19 cellular contexts compared by ENCODE assay signal in the genomic region with DNA sequence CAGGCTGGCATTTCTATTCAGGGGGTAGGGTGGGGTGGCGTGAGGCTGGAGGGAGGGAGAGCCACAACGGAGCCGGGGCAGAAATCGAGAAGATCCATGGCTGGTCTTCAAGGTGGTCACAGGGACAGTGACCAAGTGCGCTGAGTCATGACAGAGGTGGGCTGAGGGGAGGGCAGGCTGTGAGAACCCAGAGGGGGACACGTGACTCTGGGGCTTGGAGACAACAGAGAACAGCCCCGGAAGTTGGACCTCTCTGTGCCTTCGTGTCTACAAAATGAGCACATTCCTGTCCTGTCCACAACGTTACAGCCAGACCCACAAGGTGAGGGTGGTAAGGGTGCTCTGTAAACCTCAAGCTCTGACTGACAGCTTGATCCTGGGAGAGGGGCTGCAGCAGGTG. TPM values are rescaled to one million over a fixed set of nuclear protein-coding genes. Genes with fewer than 3 reads are reported as not detected.
DNase-seq lines count a peak whose midpoint lies in the region; FAIRE-seq and TF ChIP-seq lines count a peak whose summit lies in the region.
"Had no signal": no experiment of that assay in that cellular context is flagged by ENCODE, and none has a peak within 500 bp of the region (broad histone marks: within the 10 kb centered on the region; RNA-seq: fewer than 3 reads in every experiment).

No MANE protein-coding gene starts in this region.

- H3K4me3 ChIP-seq in H1 (ENCODE audit: extremely low read depth in 1 of 4, insufficient read depth in 2 of 4, low read depth in 3 of 4, low read length in 4 of 4) (no peak overlapping the region), mucosa of rectum (ENCODE audit: low read length in 2 of 2) (no peak overlapping the region), thymus (ENCODE audit: low read length) (no peak overlapping the region)
- H3K4me3 ChIP-seq: adrenal gland, GM23248 had no signal

- TF ChIP-seq EP300 in H1 (IDR thresholded peaks at IDR 0.05; ENCODE audit: borderline replicate concordance in 1 of 2, low read depth in 2 of 2, low read length in 2 of 2): no peak

- peaks cover 0 to 8% of the 10 kb centered on the region in 2 experiments; a peak in 1 of 4 replicates for H3K79me2 ChIP-seq in H1 (ENCODE audit: control insufficient read depth in 1 of 2, insufficient read depth in 2 of 2, low read length in 2 of 2)

- H4K91ac ChIP-seq in H1 (replicated peaks; ENCODE audit: insufficient read length, low read length): no peak overlapping the region

- H3K23ac ChIP-seq in H1 (ENCODE audit: insufficient read length): no peak overlapping the region

- H4K5ac ChIP-seq in H1 (ENCODE audit: insufficient read length, low read depth, low read length): no peak overlapping the region

- no peak overlapping the region for H3K4me3 Mint-ChIP-seq in activated CD4-positive, alpha-beta T cell treated with anti-CD3 and anti-CD28 coated beads, Interleukin-2, amount 10 ng/mL, durations not matched to agents 7 days and 5 days
- H3K4me3 Mint-ChIP-seq: activated T-cell treated with anti-CD3 and anti-CD28 coated beads, Interleukin-2, amount 50 U/mL, for 4 hours; CD4-positive, alpha-beta T cell had no signal

- H3K36me3 Mint-ChIP-seq in activated CD4-positive, alpha-beta T cell treated with anti-CD3 and anti-CD28 coated beads, Interleukin-2, amount 10 ng/mL, durations not matched to agents 7 days and 5 days (ENCODE audit: low read depth): peaks cover 11% of the 10 kb centered on the region

- no peak overlapping the region for H2BK15ac ChIP-seq in H1 (ENCODE audit: low read length)

- no peak overlapping the region for H3K56ac ChIP-seq in H1 (replicated peaks; ENCODE audit: insufficient read length, low read depth, low read length)

- no peaks in the 10 kb centered on the region for H3K27me3 Mint-ChIP-seq in activated CD4-positive, alpha-beta T cell treated with anti-CD3 and anti-CD28 coated beads, Interleukin-2, amount 10 ng/mL, durations not matched to agents 7 days and 5 days
- H3K27me3 Mint-ChIP-seq: CD4-positive, alpha-beta T cell had no signal

- TF ChIP-seq RAD21 in H1 (IDR thresholded peaks at IDR 0.05 in 1 of 2, conservative IDR thresholded peaks at IDR 0.05 in 1 of 2; ENCODE audit: low read depth in 2 of 2, low read length in 2 of 2): no peak

- H3K27ac Mint-ChIP-seq in activated CD4-positive, alpha-beta T cell treated with anti-CD3 and anti-CD28 coated beads, Interleukin-2, amount 10 ng/mL, durations not matched to agents 7 days and 5 days: peak overlapping the region; percentile 38
- H3K27ac Mint-ChIP-seq: CD4-positive, alpha-beta T cell had no signal

- H3K4me1 Mint-ChIP-seq in activated CD4-positive, alpha-beta T cell treated with anti-CD3 and anti-CD28 coated beads, Interleukin-2, amount 10 ng/mL, durations not matched to agents 7 days and 5 days: peaks cover 82% of the 10 kb centered on the region

- H3K4me1 ChIP-seq in H1 (replicated peaks in 1 of 4; ENCODE audit: control insufficient read depth in 3 of 4, insufficient read depth in 4 of 4, low read length in 3 of 4): no peaks in the 10 kb centered on the region
- H3K4me1 ChIP-seq in mucosa of rectum (ENCODE audit: control insufficient read depth in 2 of 2, insufficient read depth in 2 of 2, low read length in 2 of 2): peaks cover 25 to 41% of the 10 kb centered on the region in 2 donors
- H3K4me1 ChIP-seq in thymus (ENCODE audit: control insufficient read depth, insufficient read depth, low read length): peaks cover 6% of the 10 kb centered on the region

- H2BK12ac ChIP-seq in H1 (ENCODE audit: low read depth, low read length): no peak overlapping the region

- no peaks in the 10 kb centered on the region; the same call in 1 of the 2 replicates for H3K23me2 ChIP-seq in H1 (ENCODE audit: low read depth, low read length)

- no peak overlapping the region for H2AFZ ChIP-seq in H1 (ENCODE audit: low read length)
- H2AFZ ChIP-seq: GM23248 had no signal

- FAIRE-seq in H1 (lab: Jason Lieb, UNC): no peak

- H3K79me1 ChIP-seq in H1 (ENCODE audit: low read depth, low read length): no peaks in the 10 kb centered on the region; the same call in 1 of the 2 replicates

- no peak overlapping the region for H3K4me2 ChIP-seq in H1 (ENCODE audit: insufficient read depth in 1 of 2, low read depth in 2 of 2, low read length in 2 of 2)

- no peak overlapping the region for H3K18ac ChIP-seq in H1 (ENCODE audit: extremely low read depth, low read length)

- H3K14ac ChIP-seq in H1 (ENCODE audit: insufficient read length): no peak overlapping the region

- CTCF ChIA-PET in activated CD4-positive, alpha-beta T cell treated with anti-CD3 and anti-CD28 coated beads, Interleukin-2, amount 10 ng/mL, durations not matched to agents 7 days and 5 days (lab: Charles Lee): interaction anchor here (1.6 kb wide), 1 partner anchor 13 kb away, joined by 5 read pairs; no protein-coding TSS in a partner anchor
- CTCF ChIA-PET in H1 (lab: Charles Lee; ENCODE audit: partially characterized antibody): interaction anchor here (1.2 to 4.2 kb wide), 6 partner anchors 13 to 167 kb away, joined by 3 to 38 read pairs (median 4); no protein-coding TSS in a partner anchor

- TF ChIP-seq CTCF in H1 (IDR thresholded peaks at IDR 0.05; ENCODE audit: control extremely low read depth in 1 of 3, insufficient read depth in 1 of 3, low read depth in 1 of 3, low read length in 3 of 3): no peak

- POLR2A ChIA-PET in activated CD4-positive, alpha-beta T cell treated with anti-CD3 and anti-CD28 coated beads, Interleukin-2, amount 10 ng/mL, durations not matched to agents 7 days and 5 days (lab: Charles Lee): no interaction called here
- POLR2A ChIA-PET in H1 (lab: Charles Lee; ENCODE audit: partially characterized antibody): interaction anchor here (1.1 to 2.2 kb wide), 3 partner anchors 9 to 123 kb away, joined by 3 to 9 read pairs (median 4); a partner anchor contains a TSS

- H4K20me1 ChIP-seq in H1 (replicated peaks in 1 of 2; ENCODE audit: control insufficient read depth in 1 of 2, insufficient read depth in 2 of 2, low read length in 2 of 2): peaks cover 5 to 16% of the 10 kb centered on the region in 2 experiments

- H2BK5ac ChIP-seq in H1 (ENCODE audit: low read depth, low read length): peak overlapping the region; percentile 52

- H2BK20ac ChIP-seq in H1 (ENCODE audit: low read length): no peak overlapping the region

- H2AK5ac ChIP-seq in H1 (ENCODE audit: low read depth, low read length): no peak overlapping the region

- H3K9ac ChIP-seq in H1 (replicated peaks in 1 of 4; ENCODE audit: extremely low read depth in 1 of 4, low read depth in 3 of 4, low read length in 3 of 4) (no peak overlapping the region), mucosa of rectum (ENCODE audit: low read depth in 1 of 2, low read length in 2 of 2) (peak overlapping the region in 1 of 2 donors; percentile 36)
- H3K9ac ChIP-seq: GM23248 had no signal

- H2BK120ac ChIP-seq in H1 (replicated peaks; ENCODE audit: low read depth, low read length): no peak overlapping the region

- TF ChIP-seq POLR2A in H1 (IDR thresholded peaks at IDR 0.05; ENCODE audit: control extremely low read depth in 1 of 2, low read depth in 2 of 2, low read length in 2 of 2): no peak

- H4K8ac ChIP-seq in H1 (ENCODE audit: extremely low read depth, insufficient read depth, low read length): no peak overlapping the region; the same call in 1 of the 2 replicates

- WGBS in H1 (ENCODE audit: extremely low coverage in 1 of 2, insufficient coverage in 1 of 2, insufficient read length in 1 of 2, insufficient replicate concordance in 2 of 2, low coverage in 1 of 2, low lambda C conversion rate in 2 of 2, missing lambda C conversion rate in 1 of 2), 2 experiments: 87% methylated on average over 9 of the region's 9 CpGs; no CpG with 5 or more reads in 1 of the 2 experiments
- WGBS in thymus: 54% methylated on average over 9 of the region's 9 CpGs

- no peak for DNase-seq in activated CD4-positive, alpha-beta T cell treated with anti-CD3 and anti-CD28 coated beads, Interleukin-2, amount 10 ng/mL, durations not matched to agents 7 days and 5 days
- no peak for DNase-seq in activated CD4-positive, alpha-beta T cell treated with anti-CD3 and anti-CD28 coated beads for 48 hours
- DNase-seq in H1 (ENCODE audit: low read depth in 1 of 2, low spot score in 2 of 2) (no peak), NCI-H187 (lab: John Stamatoyannopoulos, UW) (no peak), Ammon's horn (ENCODE audit: low spot score) (no peak)
- DNase-seq in central memory CD4-positive, alpha-beta T cell: no peak
- DNase-seq: activated CD4-positive, alpha-beta T cell treated with anti-CD3 and anti-CD28 coated beads for 4 hours; activated T-cell treated with anti-CD3 and anti-CD28 coated beads, Interleukin-2, amount 50 U/mL, for 4 hours; adrenal gland; CD4-positive, alpha-beta T cell; cerebellar nuclear complex; GM23248; NCI-H2029; NCI-H510A; stimulated activated CD4-positive, alpha-beta T cell treated with anti-CD3 and anti-CD28 coated beads, Interleukin-15, amount 100 ng/mL, for 24 hours; T1000 had no signal

- no peaks in the 10 kb centered on the region for H3K9me3 ChIP-seq in H1 (ENCODE audit: insufficient read depth in 2 of 2, low read depth in 1 of 2, low read length in 1 of 2)
- H3K9me3 ChIP-seq in mucosa of rectum (ENCODE audit: control insufficient read depth in 2 of 2, low read length in 2 of 2): no peaks in the 10 kb centered on the region
- H3K9me3 ChIP-seq in thymus (ENCODE audit: control insufficient read depth): no peaks in the 10 kb centered on the region
- H3K9me3 ChIP-seq: adrenal gland had no signal

- no peaks in the 10 kb centered on the region for H3K27me3 ChIP-seq in H1 (replicated peaks in 1 of 4; ENCODE audit: control insufficient read depth in 3 of 4, extremely low read depth in 1 of 4, insufficient read depth in 3 of 4, low read length in 3 of 4)
- no peaks in the 10 kb centered on the region for H3K27me3 ChIP-seq in mucosa of rectum (ENCODE audit: control insufficient read depth in 2 of 2, insufficient read depth in 2 of 2, low read length in 2 of 2)
- no peaks in the 10 kb centered on the region for H3K27me3 ChIP-seq in thymus (ENCODE audit: control insufficient read depth, insufficient read depth)
- H3K27me3 ChIP-seq: adrenal gland had no signal

- no peaks in the 10 kb centered on the region for H3K9me3 Mint-ChIP-seq in activated CD4-positive, alpha-beta T cell treated with anti-CD3 and anti-CD28 coated beads, Interleukin-2, amount 10 ng/mL, durations not matched to agents 7 days and 5 days
- H3K9me3 Mint-ChIP-seq: activated T-cell treated with anti-CD3 and anti-CD28 coated beads, Interleukin-2, amount 50 U/mL, for 4 hours; CD4-positive, alpha-beta T cell had no signal

- H3K27ac ChIP-seq in H1 (ENCODE audit: low read depth, low read length): peak overlapping the region; percentile 33; the same call in 1 of the 2 replicates
- peak overlapping the region; percentile 40 to 45 for H3K27ac ChIP-seq in mucosa of rectum (ENCODE audit: low read depth in 2 of 2, low read length in 2 of 2)
- H3K27ac ChIP-seq in thymus (ENCODE audit: low read depth): peak overlapping the region; percentile 57
- H3K27ac ChIP-seq: 22Rv1, GM23248 had no signal

- H3K4ac ChIP-seq in H1 (replicated peaks; ENCODE audit: insufficient read length, low read depth, low read length): peak overlapping the region; percentile 23

- H3K36me3 ChIP-seq in H1 (ENCODE audit: control insufficient read depth in 2 of 4, insufficient read depth in 4 of 4, low read length in 3 of 4) (peaks cover 3 to 13% (median 10%) of the 10 kb centered on the region in 4 experiments; a peak in 5 of 8 replicates), mucosa of rectum (ENCODE audit: control insufficient read depth in 2 of 2, insufficient read depth in 2 of 2, low read length in 2 of 2) (peaks cover 27 to 34% of the 10 kb centered on the region in 2 donors), thymus (ENCODE audit: control insufficient read depth, insufficient read depth) (peaks cover 28% of the 10 kb centered on the region)

RNA-seq across cellular contexts. Expression of a gene that starts 35.1 kb away (rescaled TPM):
- 10 to 100 TPM; 23.9 to 25.5 TPM for total RNA-seq in activated CD4-positive, alpha-beta T cell treated with anti-CD3 and anti-CD28 coated beads, Interleukin-2, amount 10 ng/mL, durations not matched to agents 7 days and 5 days
- 15.8 and 16.0 TPM in 2 replicates for total RNA-seq in H1 (2021; fragmentation: NEBNext Ultra II Directional; extraction: Animal tissue kit (Norgen Biotek cat#: 25700))
- 7.5 and 9.7 TPM in 2 replicates for polyA plus RNA-seq in H1 (2011; rRNA removed)
- polyA plus RNA-seq in H1 (2011; cell fraction: cytosol; rRNA removed): 10.9 TPM
- polyA plus RNA-seq in H1 (2011; cell fraction: nucleus; rRNA removed): 8.2 TPM
- 9.2 to 12.3 TPM (median 10.6 TPM) in 4 replicates for polyA plus RNA-seq in H1 (2012, experiment 1 of 2)
- 1.6 TPM for polyA plus RNA-seq in H1 (2012, experiment 2 of 2)
- polyA plus RNA-seq in H1 (2013, experiment 1 of 2): 8.8 TPM
- 8.5 TPM for polyA plus RNA-seq in H1 (2013, experiment 2 of 2)
- polyA minus RNA-seq in H1 (2011; rRNA and poly(A)+ RNA removed): 14.1 and 15.9 TPM in 2 replicates
- 12.9 TPM for polyA minus RNA-seq in H1 (2011; cell fraction: cytosol; rRNA and poly(A)+ RNA removed)
- polyA minus RNA-seq in H1 (2011; cell fraction: nucleus; rRNA and poly(A)+ RNA removed): 10.2 TPM
- 40.0 TPM for polyA plus RNA-seq in thymus
